In genomic region chr7:140707132-140707531, GRCh38 we compare ENCODE assay signal across 17 cellular contexts. TPM values are rescaled to one million over a fixed set of nuclear protein-coding genes. Genes with fewer than 3 reads are reported as not detected.
DNase-seq lines count a peak whose midpoint lies in the region; ATAC-seq, FAIRE-seq and TF ChIP-seq lines count a peak whose summit lies in the region.
"Had no signal": no experiment of that assay in that cellular context is flagged by ENCODE, and none has a peak within 500 bp of the region (broad histone marks: within the 10 kb centered on the region; RNA-seq: fewer than 3 reads in every experiment).

No MANE protein-coding gene starts in this region.

- peaks cover 2% of the 10 kb centered on the region for H3K79me2 ChIP-seq in HepG2 (ENCODE audit: insufficient read depth, low read length)

- H3K4me2 ChIP-seq in HepG2 (ENCODE audit: low read depth, low read length), result no peak overlapping the region
- H3K4me2 ChIP-seq: A549 had no signal

- no peak for TF ChIP-seq RAD21 in HepG2 (CRISPR knock-in tag; IDR thresholded peaks at IDR 0.05)

- no peaks in the 10 kb centered on the region for H3K27me3 ChIP-seq in HepG2 (ENCODE audit: control insufficient read depth in 1 of 2, insufficient read depth in 2 of 2, low read length in 2 of 2)
- H3K27me3 ChIP-seq: BE2C had no signal

- no peak for TF ChIP-seq POLR2A in HepG2 (IDR thresholded peaks at IDR 0.05; ENCODE audit: insufficient read depth in 1 of 2, low read depth in 2 of 2, low read length in 2 of 2)

- WGBS in HepG2 (ENCODE audit: low lambda C conversion rate), result 83% methylated on average over 5 of the region's 5 CpGs

- BruUV-seq in HepG2 (replicated peaks; lab: Mats Ljungman, UMichigan), result no TSS peak

- H3K4me3 Mint-ChIP-seq in endothelial cell (ENCODE audit: unreplicated experiment), result peak overlapping the region; percentile 49
- no peak overlapping the region for H3K4me3 Mint-ChIP-seq in stimulated activated effector memory CD8-positive, alpha-beta T cell treated with anti-CD3 and anti-CD28 coated beads, Interleukin-12 subunit alpha, Interleukin-12 subunit beta, amount 100 ng/mL, for 72 hours
- H3K4me3 Mint-ChIP-seq in activated naive CD4-positive, alpha-beta T cell treated with anti-CD3 and anti-CD28 coated beads for 36 hours, result no peak overlapping the region
- H3K4me3 Mint-ChIP-seq: CD4-positive, alpha-beta memory T cell had no signal

- no peaks in the 10 kb centered on the region for H3K9me3 Mint-ChIP-seq in endothelial cell (ENCODE audit: unreplicated experiment)
- H3K9me3 Mint-ChIP-seq in stimulated activated effector memory CD8-positive, alpha-beta T cell treated with anti-CD3 and anti-CD28 coated beads, Interleukin-12 subunit alpha, Interleukin-12 subunit beta, amount 100 ng/mL, for 72 hours, result peaks cover 4% of the 10 kb centered on the region
- H3K9me3 Mint-ChIP-seq in activated naive CD4-positive, alpha-beta T cell treated with anti-CD3 and anti-CD28 coated beads for 36 hours, result peaks cover 7% of the 10 kb centered on the region
- H3K9me3 Mint-ChIP-seq: CD4-positive, alpha-beta memory T cell had no signal

- H3K4me1 Mint-ChIP-seq in endothelial cell (ENCODE audit: unreplicated experiment), result no peaks in the 10 kb centered on the region
- peaks cover 5% of the 10 kb centered on the region for H3K4me1 Mint-ChIP-seq in stimulated activated effector memory CD8-positive, alpha-beta T cell treated with anti-CD3 and anti-CD28 coated beads, Interleukin-12 subunit alpha, Interleukin-12 subunit beta, amount 100 ng/mL, for 72 hours
- H3K4me1 Mint-ChIP-seq in activated naive CD4-positive, alpha-beta T cell treated with anti-CD3 and anti-CD28 coated beads for 36 hours (ENCODE audit: low read depth), result peaks cover 2% of the 10 kb centered on the region

- CTCF ChIA-PET in HepG2 (lab: Yijun Ruan, JAX; ENCODE audit: low intra/inter-chr PET ratio, low total read pairs), result no interaction called here
- CTCF ChIA-PET in activated naive CD4-positive, alpha-beta T cell treated with anti-CD3 and anti-CD28 coated beads for 36 hours (lab: Charles Lee), result no interaction called here

- H3K4me3 ChIP-seq in HepG2 (replicated peaks in 1 of 3; ENCODE audit: insufficient read depth in 1 of 3, low read depth in 2 of 3, low read length in 3 of 3), result no peak overlapping the region
- H3K4me3 ChIP-seq: A549, GM12878, HAP-1 had no signal

- H3K9ac ChIP-seq in HepG2 (ENCODE audit: insufficient read depth, low read depth, low read length), result no peak overlapping the region

- DNase-seq in amniotic epithelial cell (ENCODE audit: low read depth) (peak; percentile 7), endothelial cell (ENCODE audit: low spot score) (no peak), HepG2 (ENCODE audit: low spot score) (no peak), NCI-H1105 treated with DMSO at 0.1 percent for 48 hours (lab: John Stamatoyannopoulos, UW) (no peak)
- no peak for DNase-seq in stimulated activated effector memory CD8-positive, alpha-beta T cell treated with anti-CD3 and anti-CD28 coated beads, Interleukin-12 subunit alpha, Interleukin-12 subunit beta, amount 100 ng/mL, for 72 hours (ENCODE audit: low spot score in 2 of 2)
- no peak for DNase-seq in activated naive CD4-positive, alpha-beta T cell treated with anti-CD3 and anti-CD28 coated beads for 36 hours
- DNase-seq: BE2C; CD4-positive, alpha-beta memory T cell; DMS79 had no signal

- POLR2A ChIA-PET in HepG2 (lab: Yijun Ruan, JAX), result no interaction called here

- H2AFZ ChIP-seq in HepG2 (ENCODE audit: low read length), result no peak overlapping the region

- H3K36me3 Mint-ChIP-seq in endothelial cell (ENCODE audit: low read depth, unreplicated experiment), result peaks cover 16% of the 10 kb centered on the region
- H3K36me3 Mint-ChIP-seq in stimulated activated effector memory CD8-positive, alpha-beta T cell treated with anti-CD3 and anti-CD28 coated beads, Interleukin-12 subunit alpha, Interleukin-12 subunit beta, amount 100 ng/mL, for 72 hours, result peaks cover 56% of the 10 kb centered on the region
- H3K36me3 Mint-ChIP-seq in activated naive CD4-positive, alpha-beta T cell treated with anti-CD3 and anti-CD28 coated beads for 36 hours (ENCODE audit: low read depth), result peaks cover 19% of the 10 kb centered on the region

- TF ChIP-seq EP300 in HepG2 (IDR thresholded peaks at IDR 0.05; ENCODE audit: low read depth in 2 of 2, low read length in 2 of 2), result no peak
- no peak for TF ChIP-seq EP300 in HepG2 (CRISPR knock-in tag; IDR thresholded peaks at IDR 0.05; ENCODE audit: borderline replicate concordance)

- no peak overlapping the region for H3K27ac Mint-ChIP-seq in endothelial cell (ENCODE audit: unreplicated experiment)
- peak overlapping the region; percentile 41 for H3K27ac Mint-ChIP-seq in stimulated activated effector memory CD8-positive, alpha-beta T cell treated with anti-CD3 and anti-CD28 coated beads, Interleukin-12 subunit alpha, Interleukin-12 subunit beta, amount 100 ng/mL, for 72 hours
- no peak overlapping the region for H3K27ac Mint-ChIP-seq in activated naive CD4-positive, alpha-beta T cell treated with anti-CD3 and anti-CD28 coated beads for 36 hours
- H3K27ac Mint-ChIP-seq: CD4-positive, alpha-beta memory T cell had no signal

- no peaks in the 10 kb centered on the region for H3K27me3 Mint-ChIP-seq in endothelial cell (ENCODE audit: unreplicated experiment)
- no peaks in the 10 kb centered on the region for H3K27me3 Mint-ChIP-seq in activated naive CD4-positive, alpha-beta T cell treated with anti-CD3 and anti-CD28 coated beads for 36 hours (ENCODE audit: low read depth)
- H3K27me3 Mint-ChIP-seq: CD4-positive, alpha-beta memory T cell had no signal

- intact Hi-C loops in HepG2 (cut with micrococcal nuclease; ENCODE audit: unreplicated experiment), result no loop called here
- intact Hi-C loops in activated naive CD4-positive, alpha-beta T cell treated with anti-CD3 and anti-CD28 coated beads for 36 hours (cut with micrococcal nuclease), result no loop called here

- H4K20me1 ChIP-seq in HepG2 (ENCODE audit: insufficient read depth, low read length), result no peaks in the 10 kb centered on the region

- TF ChIP-seq CTCF in endothelial cell (IDR thresholded peaks at IDR 0.05; ENCODE audit: unreplicated experiment) (no peak), HepG2 (CRISPR knock-in tag; IDR thresholded peaks at IDR 0.05) (no peak)

- ATAC-seq in HepG2 (peak; percentile 42; the same call in 1 of the 3 replicates), GM18867 (IDR thresholded peaks at IDR 0.05; ENCODE audit: unreplicated experiment) (no peak)
- no peak for ATAC-seq in stimulated activated effector memory CD8-positive, alpha-beta T cell treated with anti-CD3 and anti-CD28 coated beads, Interleukin-12 subunit alpha, Interleukin-12 subunit beta, amount 100 ng/mL, for 72 hours
- ATAC-seq: A549, GM12878 had no signal

- H3K27ac ChIP-seq in HepG2 (ENCODE audit: extremely low read length, insufficient read depth, low read length), result no peak overlapping the region
- H3K27ac ChIP-seq: A549, C4-2B, HL-60 had no signal

- no peak for FAIRE-seq in HepG2 (lab: Jason Lieb, UNC)
- FAIRE-seq: A549, GM12878, GM18507, H1 had no signal

- in situ Hi-C loops in HepG2 (cut with HindIII; ENCODE audit: extremely low pct_ligation_motif_present, low pct_unique_long_range_greater_than_20kb), result no loop called here

- H3K36me3 ChIP-seq in HepG2 (replicated peaks in 1 of 2; ENCODE audit: control insufficient read depth in 1 of 2, insufficient read depth in 2 of 2, low read length in 2 of 2), result peaks cover 3 to 27% of the 10 kb centered on the region in 2 experiments; a peak in 4 of 5 replicates

- H3K4me1 ChIP-seq in HepG2 (ENCODE audit: insufficient read depth, low read length), result no peaks in the 10 kb centered on the region
- H3K4me1 ChIP-seq: A549, BE2C had no signal

- H3K9me3 ChIP-seq in HepG2 (ENCODE audit: low read length), result no peaks in the 10 kb centered on the region
- H3K9me3 ChIP-seq: A549, BE2C, HAP-1 had no signal

RNA-seq across cellular contexts. Expression of gene NDUFB2, which starts 10.6 kb away (rescaled TPM):
- total RNA-seq in endothelial cell (ENCODE audit: unreplicated experiment), result 326 TPM
- 221 and 276 TPM in 2 replicates for total RNA-seq in HepG2 (2016; rRNA removed; fragmentation: Illumina TruSeq; extraction: Trizol)
- total RNA-seq in HepG2 (2016; cell fraction: cytosol; rRNA removed; fragmentation: Illumina TruSeq; extraction: Trizol; ENCODE audit: low read depth), result 157 and 214 TPM in 2 replicates
- total RNA-seq in HepG2 (2016; cell fraction: insoluble cytoplasmic fraction; rRNA removed; fragmentation: Illumina TruSeq; extraction: Trizol), result 236 and 320 TPM in 2 replicates
- 201 and 247 TPM in 2 replicates for total RNA-seq in HepG2 (2016; cell fraction: membrane; rRNA removed; fragmentation: Illumina TruSeq; extraction: Trizol)
- total RNA-seq in HepG2 (2016; cell fraction: nucleus; rRNA removed; fragmentation: Illumina TruSeq; extraction: Trizol), result 67.5 and 90.6 TPM in 2 replicates
- polyA plus RNA-seq in HepG2 (2011; rRNA removed), result 191 and 206 TPM in 2 replicates
- 340 and 406 TPM in 2 replicates for polyA plus RNA-seq in HepG2 (2011; cell fraction: cytosol; rRNA removed)
- 77.0 and 82.4 TPM in 2 replicates for polyA plus RNA-seq in HepG2 (2011; cell fraction: nucleus; rRNA removed)
- 92.9 and 110 TPM in 2 replicates for polyA plus RNA-seq in HepG2 (2012)
- polyA plus RNA-seq in HepG2 (2016; cell fraction: cytosol; fragmentation: Illumina TruSeq; extraction: Trizol; ENCODE audit: low read depth), result 164 and 220 TPM in 2 replicates
- polyA plus RNA-seq in HepG2 (2016; cell fraction: insoluble cytoplasmic fraction; fragmentation: Illumina TruSeq; extraction: Trizol; ENCODE audit: low read depth), result 232 and 255 TPM in 2 replicates
- polyA plus RNA-seq in HepG2 (2016; cell fraction: membrane; fragmentation: Illumina TruSeq; extraction: Trizol; ENCODE audit: low read depth), result 160 and 191 TPM in 2 replicates
- 139 and 150 TPM in 2 replicates for polyA plus RNA-seq in HepG2 (2016; cell fraction: nucleus; fragmentation: Illumina TruSeq; extraction: Trizol; ENCODE audit: insufficient read depth, low read depth)
- polyA minus RNA-seq in HepG2 (2011; rRNA and poly(A)+ RNA removed; ENCODE audit: low replicate concordance), result 49.6 and 83.1 TPM in 2 replicates
- 18.0 and 25.3 TPM in 2 replicates for polyA minus RNA-seq in HepG2 (2011; cell fraction: cytosol; rRNA and poly(A)+ RNA removed)
- polyA minus RNA-seq in HepG2 (2011; cell fraction: nucleus; rRNA and poly(A)+ RNA removed), result 15.2 and 16.7 TPM in 2 replicates
- total RNA-seq in activated naive CD4-positive, alpha-beta T cell treated with anti-CD3 and anti-CD28 coated beads for 36 hours, result 100 to 1,000 TPM; 167 to 179 TPM

RNA-seq across cellular contexts. Expression of gene ADCK2, which starts 34.4 kb away (rescaled TPM):
- 37.6 TPM for total RNA-seq in endothelial cell (ENCODE audit: unreplicated experiment)
- total RNA-seq in HepG2 (2016; rRNA removed; fragmentation: Illumina TruSeq; extraction: Trizol), result 13.0 and 18.8 TPM in 2 replicates
- total RNA-seq in HepG2 (2016; cell fraction: cytosol; rRNA removed; fragmentation: Illumina TruSeq; extraction: Trizol; ENCODE audit: low read depth), result 11.3 and 12.9 TPM in 2 replicates
- 12.9 and 17.0 TPM in 2 replicates for total RNA-seq in HepG2 (2016; cell fraction: insoluble cytoplasmic fraction; rRNA removed; fragmentation: Illumina TruSeq; extraction: Trizol)
- 21.8 and 27.4 TPM in 2 replicates for total RNA-seq in HepG2 (2016; cell fraction: membrane; rRNA removed; fragmentation: Illumina TruSeq; extraction: Trizol)
- total RNA-seq in HepG2 (2016; cell fraction: nucleus; rRNA removed; fragmentation: Illumina TruSeq; extraction: Trizol), result 9.9 and 12.3 TPM in 2 replicates
- 8.6 and 11.0 TPM in 2 replicates for polyA plus RNA-seq in HepG2 (2011; rRNA removed)
- 9.4 and 11.4 TPM in 2 replicates for polyA plus RNA-seq in HepG2 (2011; cell fraction: cytosol; rRNA removed)
- 6.0 and 7.4 TPM in 2 replicates for polyA plus RNA-seq in HepG2 (2011; cell fraction: nucleus; rRNA removed)
- polyA plus RNA-seq in HepG2 (2012), result 9.1 and 12.8 TPM in 2 replicates
- 8.4 and 11.6 TPM in 2 replicates for polyA plus RNA-seq in HepG2 (2016; cell fraction: cytosol; fragmentation: Illumina TruSeq; extraction: Trizol; ENCODE audit: low read depth)
- 12.7 and 13.0 TPM in 2 replicates for polyA plus RNA-seq in HepG2 (2016; cell fraction: insoluble cytoplasmic fraction; fragmentation: Illumina TruSeq; extraction: Trizol; ENCODE audit: low read depth)
- polyA plus RNA-seq in HepG2 (2016; cell fraction: membrane; fragmentation: Illumina TruSeq; extraction: Trizol; ENCODE audit: low read depth), result 14.0 and 16.5 TPM in 2 replicates
- 12.7 and 15.1 TPM in 2 replicates for polyA plus RNA-seq in HepG2 (2016; cell fraction: nucleus; fragmentation: Illumina TruSeq; extraction: Trizol; ENCODE audit: insufficient read depth, low read depth)
- polyA minus RNA-seq in HepG2 (2011; rRNA and poly(A)+ RNA removed; ENCODE audit: low replicate concordance), result 16.6 and 21.9 TPM in 2 replicates
- 6.9 and 9.1 TPM in 2 replicates for polyA minus RNA-seq in HepG2 (2011; cell fraction: cytosol; rRNA and poly(A)+ RNA removed)
- 5.5 and 6.8 TPM in 2 replicates for polyA minus RNA-seq in HepG2 (2011; cell fraction: nucleus; rRNA and poly(A)+ RNA removed)
- 10 to 100 TPM; 22.1 TPM for total RNA-seq in activated naive CD4-positive, alpha-beta T cell treated with anti-CD3 and anti-CD28 coated beads for 36 hours
